ENCODE assay signal across 8 cellular contexts in genomic region chr12:111396726-111397445, GRCh38. TPM values are rescaled to one million over a fixed set of nuclear protein-coding genes. Genes with fewer than 3 reads are reported as not detected.
DNase-seq lines count a peak whose midpoint lies in the region; ATAC-seq and TF ChIP-seq lines count a peak whose summit lies in the region.

No MANE protein-coding gene starts in this region.

- POLR2A ChIA-PET in OCI-LY7 (lab: Charles Lee), result interaction anchor here (0.5 to 0.7 kb wide), 3 partner anchors 55 to 277 kb away, joined by 3 to 8 read pairs (median 4); no protein-coding TSS in a partner anchor

- peak overlapping the region; percentile 19; the same call in 1 of the 2 replicates for H2AFZ ChIP-seq in OCI-LY7 (ENCODE audit: low read length)

- DNase-seq in Ammon's horn (ENCODE audit: low spot score) (peak; percentile 87), GM19240 (ENCODE audit: insufficient read length, low spot score) (peak; percentile 76), HUDEP-2 (lab: John Stamatoyannopoulos, UW; ENCODE audit: unreplicated experiment in 76 of 76) (peak in 72 of 76 experiments; percentile 16 to 90 (median 74)), OCI-LY7 (ENCODE audit: low spot score) (peak; percentile 89), activated T-cell treated with anti-CD3 and anti-CD28 coated beads for 48 hours (ENCODE audit: low read depth) (peak; percentile 85), epithelial cell of prostate (ENCODE audit: low read depth, low spot score) (peak; percentile 5), naive B cell (peak; percentile 85)
- DNase-seq in stimulated activated CD8-positive, alpha-beta memory T cell treated with anti-CD3 and anti-CD28 coated beads, Interleukin-7, amount 100 ng/mL, for 4 hours (ENCODE audit: low read depth in 2 of 2), result peak; percentile 61 to 80

- peak; percentile 96 for TF ChIP-seq CTCF in OCI-LY7 (conservative IDR thresholded peaks at IDR 0.05; ENCODE audit: low read length)

- H3K27me3 Mint-ChIP-seq in naive B cell, result no peaks in the 10 kb centered on the region

- H3K4me1 Mint-ChIP-seq in naive B cell, result peaks cover 11 to 29% (median 19%) of the 10 kb centered on the region in 3 donors

- H3K36me3 ChIP-seq in OCI-LY7 (ENCODE audit: insufficient read depth, low read length), result no peaks in the 10 kb centered on the region

- no peaks in the 10 kb centered on the region for H4K20me1 ChIP-seq in OCI-LY7 (ENCODE audit: insufficient read depth, low read length)

- no TSS peak for BruUV-seq in OCI-LY7 (replicated peaks; lab: Mats Ljungman, UMichigan)

- intact Hi-C loops in OCI-LY7 (cut with micrococcal nuclease; ENCODE audit: unreplicated experiment), result loop anchor here (1.0 kb wide), 2 partner anchors 54 to 132 kb away; no protein-coding TSS in a partner anchor

- no peaks in the 10 kb centered on the region for H3K9me3 Mint-ChIP-seq in naive B cell

- peak overlapping the region; percentile 2 for H3K4me3 ChIP-seq in OCI-LY7 (ENCODE audit: low read depth, low read length, poor library complexity, severe bottlenecking)

- no peaks in the 10 kb centered on the region for H3K36me3 Mint-ChIP-seq in naive B cell

- peak overlapping the region; percentile 71 to 92 (median 89) for H3K4me3 Mint-ChIP-seq in naive B cell

- peak overlapping the region; percentile 33; the same call in 1 of the 2 replicates for H3K4me2 ChIP-seq in OCI-LY7 (ENCODE audit: low read length)

- CTCF ChIA-PET in OCI-LY7 (lab: Charles Lee; ENCODE audit: unreplicated experiment), result interaction anchor here (0.6 to 2.2 kb wide), 8 partner anchors 12 to 131 kb away, joined by 3 to 37 read pairs (median 3); no protein-coding TSS in a partner anchor

- H3K4me1 ChIP-seq in OCI-LY7 (ENCODE audit: insufficient read depth, low read length, poor library complexity, severe bottlenecking), result peaks cover 7% of the 10 kb centered on the region

- no peaks in the 10 kb centered on the region for H3K9me3 ChIP-seq in OCI-LY7 (ENCODE audit: low read length)

- no peaks in the 10 kb centered on the region for H3K9me2 ChIP-seq in OCI-LY7 (ENCODE audit: insufficient read depth, low read length)

- H3K27ac Mint-ChIP-seq in naive B cell, result peak overlapping the region in 5 of 6 donors; percentile 78 to 92 (median 87)

- H3K27ac ChIP-seq in OCI-LY7 (ENCODE audit: low read depth, low read length, poor library complexity, severe bottlenecking) (no peak overlapping the region), epithelial cell of prostate (peak overlapping the region; percentile 35)

- no peaks in the 10 kb centered on the region for H3K79me2 ChIP-seq in OCI-LY7 (ENCODE audit: insufficient read depth, low read depth, low read length)

- ATAC-seq in naive B cell (ENCODE audit: low read depth in 2 of 2), result peak; percentile 96

RNA-seq across cellular contexts. Expression of gene SH2B3, which starts 8.8 kb away (rescaled TPM):
- 16.3 and 25.8 TPM in 2 replicates for total RNA-seq in OCI-LY7 (2014; rRNA removed; shearing (Covaris generic))
- 45.9 and 51.3 TPM in 2 replicates for total RNA-seq in OCI-LY7 (2022)
- 10 to 100 TPM in 1 of 6 donors, 1 to 10 TPM in 5; 3.6 to 10.4 (median 4.5) TPM for polyA plus RNA-seq in naive B cell (ENCODE audit: low read depth in 6 of 6)

RNA-seq across cellular contexts. Expression of gene PHETA1, which starts 28.0 kb away (rescaled TPM):
- 0.70 and 0.73 TPM in 2 replicates for total RNA-seq in OCI-LY7 (2014; rRNA removed; shearing (Covaris generic))
- total RNA-seq in OCI-LY7 (2022), result 2.7 TPM in 2 replicates
- polyA plus RNA-seq in naive B cell (ENCODE audit: low read depth in 6 of 6), result 10 to 100 TPM in 1 of 6 donors, 1 to 10 TPM in 5; 5.3 to 14.7 (median 7.7) TPM

Comparison
In these comparisons a context has a peak if more than half of its experiments do, and no peak if none do; other contexts are left out.
1. DNase-seq: peak in every context shown above with its lines; median percentile 89 in OCI-LY7; 87 in Ammon's horn; 85 in activated T-cell treated with anti-CD3 and anti-CD28 coated beads for 48 hours; 85 in naive B cell; 76 in GM19240; 74 in HUDEP-2; 70 in stimulated activated CD8-positive, alpha-beta memory T cell treated with anti-CD3 and anti-CD28 coated beads, Interleukin-7, amount 100 ng/mL, for 4 hours; 5 in epithelial cell of prostate.